ENCODE assay signal across 23 cellular contexts in the genomic region with DNA sequence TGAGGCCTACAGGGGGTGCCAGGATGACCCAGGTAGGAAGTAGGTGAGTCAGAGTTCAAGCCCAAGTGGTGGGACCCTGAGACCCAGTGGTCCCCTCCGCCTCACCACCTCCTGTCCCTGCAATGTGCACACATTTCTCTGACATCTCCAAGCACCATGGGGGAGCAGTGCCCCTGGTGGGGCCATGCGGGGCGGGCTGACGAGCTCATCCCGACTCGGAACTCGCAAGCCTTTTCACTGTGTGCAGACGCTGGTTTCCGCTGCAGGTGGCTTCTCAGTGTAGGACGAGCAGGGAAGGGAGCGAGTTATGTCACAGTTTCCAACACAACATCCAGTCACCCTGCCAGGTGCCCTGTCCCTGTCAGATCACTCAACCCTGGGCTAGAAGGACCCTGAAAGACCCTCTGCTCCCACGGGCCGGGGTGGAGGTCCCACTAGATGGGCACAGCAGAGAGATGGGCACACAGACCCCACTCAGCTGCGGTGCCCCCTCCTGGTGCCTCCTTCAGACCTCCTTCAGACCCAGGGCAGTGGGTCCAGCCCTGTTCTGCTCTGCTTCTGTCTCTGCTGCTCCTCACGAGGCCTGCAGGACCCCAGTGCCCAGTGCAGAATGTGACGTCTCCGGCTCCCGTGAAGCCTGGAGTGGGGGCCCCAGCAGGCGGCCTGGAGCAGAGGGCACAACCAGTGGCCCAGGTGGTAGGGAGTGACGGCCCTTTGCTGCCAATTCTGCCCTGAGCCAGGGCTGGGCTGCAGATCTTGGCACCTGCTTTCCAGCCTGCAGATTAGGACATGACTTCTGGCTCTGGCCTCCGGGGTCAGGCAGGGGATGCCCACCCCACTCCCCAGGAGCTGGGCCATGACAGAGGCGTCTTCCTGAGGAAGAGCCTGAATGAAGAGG.
DNase-seq lines count a peak whose midpoint lies in the region; ATAC-seq and TF ChIP-seq lines count a peak whose summit lies in the region.
"Had no signal": no experiment of that assay in that cellular context is flagged by ENCODE, and none has a peak within 500 bp of the region (broad histone marks: within the 10 kb centered on the region; RNA-seq: fewer than 3 reads in every experiment).

No MANE protein-coding gene starts in this region.

- no peak for DNase-seq in activated CD4-positive, alpha-beta T cell treated with anti-CD3 and anti-CD28 coated beads, Interleukin-2, amount 10 ng/mL, durations not matched to agents 7 days and 5 days
- DNase-seq in activated CD4-positive, alpha-beta T cell treated with anti-CD3 and anti-CD28 coated beads, Interleukin-2, amount 50 U/mL, for 1 hour, result no peak
- DNase-seq in left lobe of liver (ENCODE audit: low spot score), result peak; percentile 75
- DNase-seq in stomach, result peak; percentile 57
- no peak for DNase-seq in NCI-H510A (lab: John Stamatoyannopoulos, UW)
- DNase-seq in GOT3 (lab: John Stamatoyannopoulos, UW), result no peak
- DNase-seq: activated CD4-positive, alpha-beta memory T cell treated with anti-CD3 and anti-CD28 coated beads for 36 hours; activated CD8-positive, alpha-beta memory T cell treated with anti-CD3 and anti-CD28 coated beads, Interleukin-2, amount 50 U/mL, for 4 hours; activated naive CD4-positive, alpha-beta T cell treated with anti-CD3 and anti-CD28 coated beads, Interleukin-2, amount 50 U/mL, for 16 hours; DMS79 treated with DMSO at 0.1 percent for 48 hours; lower lobe of right lung; naive thymus-derived CD8-positive, alpha-beta T cell; NCI-H1048; NCI-H1930; NCI-H524 treated with DMSO at 0.1 percent for 48 hours; spleen had no signal

- no peak for TF ChIP-seq EP300 in stomach (IDR thresholded peaks at IDR 0.05)

- H3K4me3 ChIP-seq in stomach, result no peak overlapping the region
- H3K4me3 ChIP-seq: lower lobe of right lung, spleen, testis, vagina had no signal

- ATAC-seq in left lobe of liver, result peak; percentile 90
- no peak for ATAC-seq in GM21381 (IDR thresholded peaks at IDR 0.05; ENCODE audit: unreplicated experiment)
- ATAC-seq: activated T-helper 17 cell treated with anti-CD3 and anti-CD28 coated beads, Interleukin-2, amount 50 U/mL, for 72 hours; lower lobe of right lung; naive thymus-derived CD8-positive, alpha-beta T cell had no signal

- POLR2A ChIA-PET in activated CD4-positive, alpha-beta T cell treated with anti-CD3 and anti-CD28 coated beads, Interleukin-2, amount 10 ng/mL, durations not matched to agents 7 days and 5 days (lab: Charles Lee), result no interaction called here

- H3K36me3 ChIP-seq in stomach, result peaks cover 13 to 43% (median 34%) of the 10 kb centered on the region in 4 donors
- H3K36me3 ChIP-seq: vagina had no signal

- TF ChIP-seq POLR2A in stomach (IDR thresholded peaks at IDR 0.05), result no peak

- H3K27ac Mint-ChIP-seq in activated CD4-positive, alpha-beta T cell treated with anti-CD3 and anti-CD28 coated beads, Interleukin-2, amount 10 ng/mL, durations not matched to agents 7 days and 5 days, result peak overlapping the region; percentile 19
- H3K27ac Mint-ChIP-seq: activated CD4-positive, alpha-beta memory T cell treated with anti-CD3 and anti-CD28 coated beads for 36 hours; activated T-helper 17 cell treated with anti-CD3 and anti-CD28 coated beads, Interleukin-2, amount 50 U/mL, for 72 hours; naive thymus-derived CD8-positive, alpha-beta T cell had no signal

- no peaks in the 10 kb centered on the region for H3K27me3 ChIP-seq in stomach
- H3K27me3 ChIP-seq: spleen, testis, vagina had no signal

- CTCF ChIA-PET in activated CD4-positive, alpha-beta T cell treated with anti-CD3 and anti-CD28 coated beads, Interleukin-2, amount 10 ng/mL, durations not matched to agents 7 days and 5 days (lab: Charles Lee), result interaction anchor here (1.3 kb wide), 1 partner anchor 8 kb away, joined by 3 read pairs; no protein-coding TSS in a partner anchor

- H3K9me3 Mint-ChIP-seq in activated CD4-positive, alpha-beta T cell treated with anti-CD3 and anti-CD28 coated beads, Interleukin-2, amount 10 ng/mL, durations not matched to agents 7 days and 5 days, result no peaks in the 10 kb centered on the region
- H3K9me3 Mint-ChIP-seq: activated CD4-positive, alpha-beta memory T cell treated with anti-CD3 and anti-CD28 coated beads for 36 hours; activated T-helper 17 cell treated with anti-CD3 and anti-CD28 coated beads, Interleukin-2, amount 50 U/mL, for 72 hours; naive thymus-derived CD8-positive, alpha-beta T cell had no signal

- H3K4me1 Mint-ChIP-seq in activated CD4-positive, alpha-beta T cell treated with anti-CD3 and anti-CD28 coated beads, Interleukin-2, amount 10 ng/mL, durations not matched to agents 7 days and 5 days, result peaks cover 15% of the 10 kb centered on the region

- H3K27me3 Mint-ChIP-seq in activated CD4-positive, alpha-beta T cell treated with anti-CD3 and anti-CD28 coated beads, Interleukin-2, amount 10 ng/mL, durations not matched to agents 7 days and 5 days, result no peaks in the 10 kb centered on the region
- H3K27me3 Mint-ChIP-seq: activated CD4-positive, alpha-beta memory T cell treated with anti-CD3 and anti-CD28 coated beads for 36 hours; activated T-helper 17 cell treated with anti-CD3 and anti-CD28 coated beads, Interleukin-2, amount 50 U/mL, for 72 hours; naive thymus-derived CD8-positive, alpha-beta T cell had no signal

- peaks cover 29 to 80% (median 64%) of the 10 kb centered on the region in 4 donors for H3K4me1 ChIP-seq in stomach

- peaks cover 12% of the 10 kb centered on the region for H3K36me3 Mint-ChIP-seq in activated CD4-positive, alpha-beta T cell treated with anti-CD3 and anti-CD28 coated beads, Interleukin-2, amount 10 ng/mL, durations not matched to agents 7 days and 5 days (ENCODE audit: low read depth)
- H3K36me3 Mint-ChIP-seq: activated CD4-positive, alpha-beta memory T cell treated with anti-CD3 and anti-CD28 coated beads for 36 hours had no signal

- no peak for TF ChIP-seq CTCF in stomach (IDR thresholded peaks at IDR 0.05)

- H3K4me3 Mint-ChIP-seq in activated CD4-positive, alpha-beta T cell treated with anti-CD3 and anti-CD28 coated beads, Interleukin-2, amount 10 ng/mL, durations not matched to agents 7 days and 5 days, result no peak overlapping the region
- H3K4me3 Mint-ChIP-seq: activated CD4-positive, alpha-beta memory T cell treated with anti-CD3 and anti-CD28 coated beads for 36 hours; activated T-helper 17 cell treated with anti-CD3 and anti-CD28 coated beads, Interleukin-2, amount 50 U/mL, for 72 hours; CD14-positive monocyte; naive thymus-derived CD8-positive, alpha-beta T cell had no signal

- H3K27ac ChIP-seq in cingulate gyrus (ENCODE audit: low read depth, low read length) (peak overlapping the region; percentile 97), stomach (no peak overlapping the region)
- H3K27ac ChIP-seq: 22Rv1, lower lobe of right lung, testis, vagina had no signal

- H3K9me3 ChIP-seq in stomach, result no peaks in the 10 kb centered on the region
- H3K9me3 ChIP-seq: lower lobe of right lung, spleen, testis, vagina had no signal

- WGBS in stomach, 5 donors, result 64 to 76% (median 67%) methylated on average over 17 to 22 of the region's 22 CpGs

- intact Hi-C loops in stomach (cut with DNase I; ENCODE audit: low total_unique reads), result no loop called here

Comparison
In these comparisons a context has a peak if more than half of its experiments do, and no peak if none do; other contexts are left out.
1. DNase-seq: peak in left lobe of liver (single experiment) and stomach (single experiment); none in activated CD4-positive, alpha-beta T cell treated with anti-CD3 and anti-CD28 coated beads, Interleukin-2, amount 10 ng/mL, durations not matched to agents 7 days and 5 days (single experiment), activated CD4-positive, alpha-beta T cell treated with anti-CD3 and anti-CD28 coated beads, Interleukin-2, amount 50 U/mL, for 1 hour (single experiment), NCI-H510A (single experiment) and GOT3 (single experiment).